13 cellular contexts compared by ENCODE assay signal in genomic region chr1:85198864-85199263, GRCh38. TPM values are rescaled to one million over a fixed set of nuclear protein-coding genes. Genes with fewer than 3 reads are reported as not detected.
DNase-seq lines count a peak whose midpoint lies in the region; ATAC-seq and TF ChIP-seq lines count a peak whose summit lies in the region.
"Had no signal": no experiment of that assay in that cellular context is flagged by ENCODE, and none has a peak within 500 bp of the region (broad histone marks: within the 10 kb centered on the region; RNA-seq: fewer than 3 reads in every experiment).

No MANE protein-coding gene starts in this region.

- H3K36me3 ChIP-seq in mammary epithelial cell (ENCODE audit: insufficient read depth, low read length) (no peaks in the 10 kb centered on the region), mesodermal cell (ENCODE audit: control insufficient read depth, insufficient read depth, low read length) (peaks cover 6% of the 10 kb centered on the region), upper lobe of right lung (no peaks in the 10 kb centered on the region)
- H3K36me3 ChIP-seq: BLaER1 treated with 17β-estradiol and CSF1 and Interleukin-3, amounts not matched to agents 10 nM and 100 nM had no signal

- in situ Hi-C loops in mammary epithelial cell (cut with MboI; ENCODE audit: low sequenced_read_pairs in 2 of 2) = no loop called here

- ATAC-seq in stimulated activated naive CD8-positive, alpha-beta T cell treated with anti-CD3 and anti-CD28 coated beads, Interleukin-15, Interleukin-2, amounts not matched to agents 100 U/mL and 50 U/mL, for 24 hours = no peak
- ATAC-seq in upper lobe of right lung (no peak), GM21515 (IDR thresholded peaks at IDR 0.05; ENCODE audit: unreplicated experiment) (no peak)

- no peaks in the 10 kb centered on the region for H4K20me1 ChIP-seq in mammary epithelial cell (ENCODE audit: insufficient read depth, low read length)

- H3K27me3 Mint-ChIP-seq in stimulated activated naive CD8-positive, alpha-beta T cell treated with anti-CD3 and anti-CD28 coated beads, Interleukin-15, Interleukin-2, amounts not matched to agents 100 ng/mL and 50 ng/mL, for 24 hours = peaks cover 16% of the 10 kb centered on the region

- intact Hi-C loops in mammary epithelial cell (cut with micrococcal nuclease) (no loop called here), upper lobe of right lung (cut with DNase I) (no loop called here)

- peaks cover 4% of the 10 kb centered on the region for H3K36me3 Mint-ChIP-seq in stimulated activated naive CD8-positive, alpha-beta T cell treated with anti-CD3 and anti-CD28 coated beads, Interleukin-15, Interleukin-2, amounts not matched to agents 100 ng/mL and 50 ng/mL, for 24 hours (ENCODE audit: low read depth)

- no TSS peak for BruUV-seq in mammary epithelial cell (replicated peaks; lab: Mats Ljungman, UMichigan)

- TF ChIP-seq CTCF in mammary epithelial cell (conservative IDR thresholded peaks at IDR 0.05 in 1 of 2, IDR thresholded peaks at IDR 0.05 in 1 of 2; ENCODE audit: extremely low read depth in 1 of 2, insufficient read depth in 1 of 2, low read depth in 1 of 2, low read length in 2 of 2) (no peak), upper lobe of right lung (IDR thresholded peaks at IDR 0.05) (no peak)

- H3K9ac ChIP-seq in mammary epithelial cell (ENCODE audit: insufficient read depth, low read length) = no peak overlapping the region
- H3K9ac ChIP-seq: BLaER1 treated with 17β-estradiol and CSF1 and Interleukin-3, amounts not matched to agents 10 nM and 100 nM had no signal

- dilution Hi-C loops in mammary epithelial cell (cut with HindIII; ENCODE audit: low sequenced_read_pairs) = no loop called here

- no peaks in the 10 kb centered on the region for H3K9me3 Mint-ChIP-seq in stimulated activated naive CD8-positive, alpha-beta T cell treated with anti-CD3 and anti-CD28 coated beads, Interleukin-15, Interleukin-2, amounts not matched to agents 100 ng/mL and 50 ng/mL, for 24 hours
- H3K9me3 Mint-ChIP-seq: activated CD4-positive, alpha-beta T cell treated with anti-CD3 and anti-CD28 coated beads, Interleukin-2, amount 10 ng/mL, durations not matched to agents 7 days and 5 days had no signal

- no peak for DNase-seq in stimulated activated naive CD8-positive, alpha-beta T cell treated with anti-CD3 and anti-CD28 coated beads, Interleukin-15, Interleukin-2, amounts not matched to agents 100 U/mL and 50 U/mL, for 24 hours
- DNase-seq in mammary epithelial cell = no peak
- DNase-seq in upper lobe of right lung = no peak
- no peak for DNase-seq in cortex of kidney (lab: John Stamatoyannopoulos, UW)
- no peak for DNase-seq in stimulated activated CD4-positive, alpha-beta T cell treated with anti-CD3 and anti-CD28 coated beads, Interleukin-4, amount 100 ng/mL, for 4 hours
- DNase-seq: activated CD4-positive, alpha-beta T cell treated with anti-CD3 and anti-CD28 coated beads, Interleukin-2, amount 10 ng/mL, durations not matched to agents 7 days and 5 days; head of caudate nucleus; NCI-H1694 treated with DMSO at 0.1 percent for 48 hours; RPMI8226 had no signal

- no peak overlapping the region for H3K27ac ChIP-seq in mammary epithelial cell (ENCODE audit: insufficient read depth, low read depth, low read length)
- no peak overlapping the region for H3K27ac ChIP-seq in mesodermal cell (ENCODE audit: low read depth, low read length, severe bottlenecking)
- no peak overlapping the region for H3K27ac ChIP-seq in upper lobe of right lung
- H3K27ac ChIP-seq: BLaER1 treated with 17β-estradiol and CSF1 and Interleukin-3, amounts not matched to agents 10 nM and 100 nM had no signal

- H3K4me3 ChIP-seq in mammary epithelial cell (replicated peaks in 1 of 3; ENCODE audit: insufficient read depth in 1 of 3, low read depth in 2 of 3, low read length in 3 of 3) (peak overlapping the region in 2 of 3 experiments; percentile 82 to 87), mesodermal cell (ENCODE audit: extremely low read depth, insufficient read depth, low read length, poor library complexity, severe bottlenecking) (peak overlapping the region; percentile 78), upper lobe of right lung (peak overlapping the region; percentile 84)
- H3K4me3 ChIP-seq: BLaER1 treated with 17β-estradiol and CSF1 and Interleukin-3, amounts not matched to agents 10 nM and 100 nM had no signal

- H3K27me3 ChIP-seq in mammary epithelial cell (ENCODE audit: insufficient read depth, low read length) (no peaks in the 10 kb centered on the region), upper lobe of right lung (no peaks in the 10 kb centered on the region)

- CTCF ChIA-PET in mammary epithelial cell (lab: Charles Lee; ENCODE audit: low non-redundant PET) = interaction anchor here (0.7 kb wide), 1 partner anchor 95 kb away, joined by 3 read pairs; no protein-coding TSS in a partner anchor

- H3K4me3 Mint-ChIP-seq in stimulated activated naive CD8-positive, alpha-beta T cell treated with anti-CD3 and anti-CD28 coated beads, Interleukin-15, Interleukin-2, amounts not matched to agents 100 ng/mL and 50 ng/mL, for 24 hours = peak overlapping the region; percentile 56

- H3K9me3 ChIP-seq in mammary epithelial cell (replicated peaks; ENCODE audit: insufficient read depth, low read length) = no peaks in the 10 kb centered on the region
- H3K9me3 ChIP-seq in mesodermal cell (ENCODE audit: control insufficient read depth, low read length) = no peaks in the 10 kb centered on the region
- no peaks in the 10 kb centered on the region for H3K9me3 ChIP-seq in upper lobe of right lung
- H3K9me3 ChIP-seq: BLaER1 treated with 17β-estradiol and CSF1 and Interleukin-3, amounts not matched to agents 10 nM and 100 nM had no signal

- peaks cover 22% of the 10 kb centered on the region for H3K79me2 ChIP-seq in mammary epithelial cell (ENCODE audit: insufficient read depth, low read length)

- no peak overlapping the region for H2AFZ ChIP-seq in mammary epithelial cell (ENCODE audit: low read depth, low read length)

- 21% methylated on average over 2 of the region's 2 CpGs for WGBS in mammary epithelial cell (ENCODE audit: low coverage, missing lambda C conversion rate)
- 82 to 83% methylated on average over 1 of the region's 2 CpGs for WGBS in mesodermal cell (ENCODE audit: insufficient coverage in 2 of 2), 2 experiments

- peaks cover 28% of the 10 kb centered on the region for H3K4me1 Mint-ChIP-seq in stimulated activated naive CD8-positive, alpha-beta T cell treated with anti-CD3 and anti-CD28 coated beads, Interleukin-15, Interleukin-2, amounts not matched to agents 100 ng/mL and 50 ng/mL, for 24 hours (ENCODE audit: low read depth)

- H3K4me2 ChIP-seq in mammary epithelial cell (ENCODE audit: insufficient read depth, low read depth, low read length) = peak overlapping the region; percentile 98
- H3K4me2 ChIP-seq: BLaER1 treated with 17β-estradiol and CSF1 and Interleukin-3, amounts not matched to agents 10 nM and 100 nM had no signal

- no peak overlapping the region for H3K27ac Mint-ChIP-seq in stimulated activated naive CD8-positive, alpha-beta T cell treated with anti-CD3 and anti-CD28 coated beads, Interleukin-15, Interleukin-2, amounts not matched to agents 100 ng/mL and 50 ng/mL, for 24 hours
- H3K27ac Mint-ChIP-seq: activated CD4-positive, alpha-beta T cell treated with anti-CD3 and anti-CD28 coated beads, Interleukin-2, amount 10 ng/mL, durations not matched to agents 7 days and 5 days had no signal

- H3K4me1 ChIP-seq in mammary epithelial cell (ENCODE audit: insufficient read depth, low read length) = peaks cover 3% of the 10 kb centered on the region
- no peaks in the 10 kb centered on the region for H3K4me1 ChIP-seq in mesodermal cell (ENCODE audit: control insufficient read depth, insufficient read depth, low read length, poor library complexity, severe bottlenecking)
- peaks cover 4% of the 10 kb centered on the region for H3K4me1 ChIP-seq in upper lobe of right lung

RNA-seq across cellular contexts. Expression of gene SYDE2, which starts 2.0 kb away (rescaled TPM):
- total RNA-seq in mammary epithelial cell (10 to 100 TPM in 1 of 2 donors, 1 to 10 TPM in 1; 4.3 to 11.0 TPM), upper lobe of right lung (23.8 TPM)
- 1.4 TPM for polyA plus RNA-seq in mammary epithelial cell
- polyA minus RNA-seq in mammary epithelial cell = 6.9 TPM
- 7.2 TPM for polyA plus RNA-seq in mesodermal cell (2013, experiment 1 of 2)
- 9.5 TPM for polyA plus RNA-seq in mesodermal cell (2013, experiment 2 of 2)
